Comparison of ENCODE assay signal across 8 cellular contexts in the genomic region with DNA sequence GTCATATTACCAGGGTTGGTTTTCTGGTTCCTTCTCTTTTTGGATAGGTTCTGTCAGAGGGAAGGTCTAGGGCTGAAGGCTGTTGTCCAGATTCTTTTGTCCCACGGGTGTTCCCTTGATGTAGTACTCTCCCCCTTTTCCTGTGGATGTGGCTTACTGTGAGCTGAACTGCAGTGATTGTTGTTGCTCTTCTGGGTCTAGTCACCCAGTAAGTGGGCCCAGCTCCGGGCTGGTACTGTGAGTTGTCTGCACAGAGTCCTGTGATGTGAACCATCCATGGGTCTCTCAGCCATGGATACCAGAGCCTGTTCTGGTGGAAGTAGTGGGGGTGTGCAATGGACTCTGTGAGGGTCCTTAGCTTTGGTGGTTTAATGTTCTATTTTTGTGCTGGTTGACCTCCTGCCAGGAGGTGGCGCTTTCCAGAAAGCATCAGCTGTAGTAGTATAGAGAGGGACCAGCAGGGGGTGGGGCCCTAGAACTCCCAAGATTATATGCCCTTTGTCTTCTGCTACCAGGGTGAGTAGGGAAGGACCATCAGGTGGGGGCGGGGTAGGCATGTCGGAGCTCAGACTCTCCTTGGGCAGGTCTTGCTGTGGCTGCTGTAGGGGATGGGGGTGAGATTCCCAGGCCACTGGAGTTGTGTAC.
DNase-seq lines count a peak whose midpoint lies in the region; ATAC-seq, FAIRE-seq and TF ChIP-seq lines count a peak whose summit lies in the region.
"Not testable (repeated sequence)": the region's sequence is repeated elsewhere in the genome, so short reads cannot be mapped to it uniquely, and the experiment has no call there.

No MANE protein-coding gene starts in this region.

- WGBS in HepG2 (ENCODE audit: low lambda C conversion rate), result 14% methylated on average over 2 of the region's 5 CpGs

- not testable (repeated sequence) for H3K9me3 ChIP-seq in NT2/D1 (ENCODE audit: insufficient read depth, low read length); HepG2 (ENCODE audit: low read length)

- not testable (repeated sequence) for H3K4me1 ChIP-seq in NT2/D1 (ENCODE audit: insufficient read depth, insufficient read length); HepG2 (ENCODE audit: insufficient read depth, low read length)

- not testable (repeated sequence) for H3K27me3 ChIP-seq in NT2/D1 (ENCODE audit: insufficient read depth, insufficient read length)
- peaks cover 0 to 12% of the 10 kb centered on the region in 2 experiments; a peak in 2 of 5 replicates for H3K27me3 ChIP-seq in HepG2 (ENCODE audit: control insufficient read depth in 1 of 2, insufficient read depth in 2 of 2, low read length in 2 of 2)

- TF ChIP-seq CTCF in C4-2B (conservative IDR thresholded peaks at IDR 0.05) (peak; percentile 50), GM12865 (IDR thresholded peaks at IDR 0.05; ENCODE audit: insufficient read depth, low read depth, low read length, missing control alignments) (peak; percentile 41), epithelial cell of esophagus (IDR thresholded peaks at IDR 0.05; ENCODE audit: insufficient read depth, low read depth, low read length, missing control alignments) (peak; percentile 13), HepG2 (CRISPR knock-in tag; IDR thresholded peaks at IDR 0.05) (peak; percentile 30; the same call in 1 of the 2 replicates)

- TF ChIP-seq POLR2A in HepG2 (IDR thresholded peaks at IDR 0.05; ENCODE audit: insufficient read depth in 1 of 2, low read depth in 2 of 2, low read length in 2 of 2), result not testable (repeated sequence)

- not testable (repeated sequence) for H4K20me1 ChIP-seq in HepG2 (ENCODE audit: insufficient read depth, low read length)

- ATAC-seq in HepG2, result not testable (repeated sequence)

- intact Hi-C loops in HepG2 (cut with micrococcal nuclease; ENCODE audit: unreplicated experiment), result not testable (repeated sequence)

- not testable (repeated sequence) for H2AFZ ChIP-seq in HepG2 (ENCODE audit: low read length)

- not testable (repeated sequence) for H3K79me2 ChIP-seq in HepG2 (ENCODE audit: insufficient read depth, low read length)

- H3K4me2 ChIP-seq in HepG2 (ENCODE audit: low read depth, low read length), result not testable (repeated sequence)

- not testable (repeated sequence) for TF ChIP-seq EP300 in Ishikawa (IDR thresholded peaks at IDR 0.05; ENCODE audit: borderline replicate concordance); HepG2 (IDR thresholded peaks at IDR 0.05; ENCODE audit: low read depth in 2 of 2, low read length in 2 of 2); HepG2 (CRISPR knock-in tag; IDR thresholded peaks at IDR 0.05; ENCODE audit: borderline replicate concordance)

- CTCF ChIA-PET in HepG2 (lab: Yijun Ruan, JAX; ENCODE audit: low intra/inter-chr PET ratio, low total read pairs), result not testable (repeated sequence)

- not testable (repeated sequence) for H3K9ac ChIP-seq in NT2/D1 (ENCODE audit: insufficient read length, low read depth); HepG2 (ENCODE audit: insufficient read depth, low read depth, low read length)

- H3K36me3 ChIP-seq in NT2/D1 (ENCODE audit: insufficient read depth, insufficient read length, low read length); HepG2 (replicated peaks in 1 of 2; ENCODE audit: control insufficient read depth in 1 of 2, insufficient read depth in 2 of 2, low read length in 2 of 2): not testable (repeated sequence)

- not testable (repeated sequence) for H3K4me3 ChIP-seq in GM12865 (ENCODE audit: low read depth, low read length); NT2/D1 (ENCODE audit: insufficient read length, low read depth); epithelial cell of esophagus (ENCODE audit: low read length); HepG2 (replicated peaks in 1 of 3; ENCODE audit: insufficient read depth in 1 of 3, low read depth in 2 of 3, low read length in 3 of 3)

- FAIRE-seq in HepG2 (lab: Jason Lieb, UNC), result not testable (repeated sequence)

- DNase-seq in GM12865 (ENCODE audit: low read depth) (peak; percentile 19), NT2/D1 (ENCODE audit: low read depth, low spot score) (peak; percentile 32)
- peak; percentile 45 for DNase-seq in activated effector memory CD4-positive, alpha-beta T cell treated with anti-CD3 and anti-CD28 coated beads, Interleukin-2, amount 50 U/mL, for 16 hours
- DNase-seq in epithelial cell of esophagus (ENCODE audit: low read depth); HepG2 (ENCODE audit: low spot score): not testable (repeated sequence)
- peak; percentile 11 for DNase-seq in stimulated activated CD4-positive, alpha-beta T cell treated with anti-CD3 and anti-CD28 coated beads, Interleukin-15, amount 100 ng/mL, for 24 hours

- not testable (repeated sequence) for H3K27ac ChIP-seq in C4-2B; HepG2 (ENCODE audit: extremely low read length, insufficient read depth, low read length)

- peak; percentile 48 for TF ChIP-seq RAD21 in Ishikawa (IDR thresholded peaks at IDR 0.05; ENCODE audit: low read depth)
- not testable (repeated sequence) for TF ChIP-seq RAD21 in HepG2 (CRISPR knock-in tag; IDR thresholded peaks at IDR 0.05)

- POLR2A ChIA-PET in HepG2 (lab: Yijun Ruan, JAX), result not testable (repeated sequence)

- BruUV-seq in HepG2 (replicated peaks; lab: Mats Ljungman, UMichigan), result not testable (repeated sequence)

- in situ Hi-C loops in HepG2 (cut with HindIII; ENCODE audit: extremely low pct_ligation_motif_present, low pct_unique_long_range_greater_than_20kb), result not testable (repeated sequence)

TF ChIP-seq in HepG2, 621 proteins besides CTCF, POLR2A, EP300 and RAD21:
- TF ChIP-seq, protein P1, sequence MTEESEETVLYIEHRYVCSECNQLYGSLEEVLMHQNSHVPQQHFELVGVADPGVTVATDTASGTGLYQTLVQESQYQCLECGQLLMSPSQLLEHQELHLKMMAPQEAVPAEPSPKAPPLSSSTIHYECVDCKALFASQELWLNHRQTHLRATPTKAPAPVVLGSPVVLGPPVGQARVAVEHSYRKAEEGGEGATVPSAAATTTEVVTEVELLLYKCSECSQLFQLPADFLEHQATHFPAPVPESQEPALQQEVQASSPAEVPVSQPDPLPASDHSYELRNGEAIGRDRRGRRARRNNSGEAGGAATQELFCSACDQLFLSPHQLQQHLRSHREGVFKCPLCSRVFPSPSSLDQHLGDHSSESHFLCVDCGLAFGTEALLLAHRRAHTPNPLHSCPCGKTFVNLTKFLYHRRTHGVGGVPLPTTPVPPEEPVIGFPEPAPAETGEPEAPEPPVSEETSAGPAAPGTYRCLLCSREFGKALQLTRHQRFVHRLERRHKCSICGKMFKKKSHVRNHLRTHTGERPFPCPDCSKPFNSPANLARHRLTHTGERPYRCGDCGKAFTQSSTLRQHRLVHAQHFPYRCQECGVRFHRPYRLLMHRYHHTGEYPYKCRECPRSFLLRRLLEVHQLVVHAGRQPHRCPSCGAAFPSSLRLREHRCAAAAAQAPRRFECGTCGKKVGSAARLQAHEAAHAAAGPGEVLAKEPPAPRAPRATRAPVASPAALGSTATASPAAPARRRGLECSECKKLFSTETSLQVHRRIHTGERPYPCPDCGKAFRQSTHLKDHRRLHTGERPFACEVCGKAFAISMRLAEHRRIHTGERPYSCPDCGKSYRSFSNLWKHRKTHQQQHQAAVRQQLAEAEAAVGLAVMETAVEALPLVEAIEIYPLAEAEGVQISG (CRISPR knock-in tag; IDR thresholded peaks at IDR 0.05), result peak; percentile 91
- TF ChIP-seq, protein P2, sequence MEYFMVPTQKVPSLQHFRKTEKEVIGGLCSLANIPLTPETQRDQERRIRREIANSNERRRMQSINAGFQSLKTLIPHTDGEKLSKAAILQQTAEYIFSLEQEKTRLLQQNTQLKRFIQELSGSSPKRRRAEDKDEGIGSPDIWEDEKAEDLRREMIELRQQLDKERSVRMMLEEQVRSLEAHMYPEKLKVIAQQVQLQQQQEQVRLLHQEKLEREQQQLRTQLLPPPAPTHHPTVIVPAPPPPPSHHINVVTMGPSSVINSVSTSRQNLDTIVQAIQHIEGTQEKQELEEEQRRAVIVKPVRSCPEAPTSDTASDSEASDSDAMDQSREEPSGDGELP (IDR thresholded peaks at IDR 0.05; ENCODE audit: borderline replicate concordance, low read depth), result peak; percentile 35; the same call in 1 of the 2 replicates
